ENCODE assay signal across 9 cellular contexts in genomic region chr12:26195641-26196423, GRCh38. TPM values are rescaled to one million over a fixed set of nuclear protein-coding genes. Genes with fewer than 3 reads are reported as not detected.
DNase-seq lines count a peak whose midpoint lies in the region; ATAC-seq and TF ChIP-seq lines count a peak whose summit lies in the region.
"Had no signal": no experiment of that assay in that cellular context is flagged by ENCODE, and none has a peak within 500 bp of the region (broad histone marks: within the 10 kb centered on the region; RNA-seq: fewer than 3 reads in every experiment).

No MANE protein-coding gene starts in this region.

- no peaks in the 10 kb centered on the region for H3K36me3 Mint-ChIP-seq in GM23338 (ENCODE audit: low read depth)
- H3K36me3 Mint-ChIP-seq in stimulated activated naive B cell treated with anti-CD40 and anti-IgM and Interleukin-4, amounts not matched to agents 10 μg/mL and 1 μg/mL and 100 μg/mL, for 72 hours: no peaks in the 10 kb centered on the region

- H3K27me3 Mint-ChIP-seq in GM23338 (ENCODE audit: insufficient read depth, low read depth, poor library complexity): peaks cover 25% of the 10 kb centered on the region
- H3K27me3 Mint-ChIP-seq in stimulated activated naive B cell treated with anti-CD40 and anti-IgM and Interleukin-4, amounts not matched to agents 10 μg/mL and 1 μg/mL and 100 μg/mL, for 72 hours: peaks cover 10 to 37% of the 10 kb centered on the region in 2 donors

- peak overlapping the region; percentile 47 to 67 for H3K9ac ChIP-seq in duodenal mucosa (ENCODE audit: low read depth in 1 of 2, low read length in 2 of 2)
- H3K9ac ChIP-seq in liver (ENCODE audit: low read depth in 1 of 2, low read length in 2 of 2): no peak overlapping the region

- WGBS in liver: 3% methylated on average over 45 of the region's 45 CpGs

- TF ChIP-seq CTCF in GM23338 (conservative IDR thresholded peaks at IDR 0.05; ENCODE audit: low read depth in 2 of 2): no peak
- no peak for TF ChIP-seq CTCF in PC-9 (conservative IDR thresholded peaks at IDR 0.05)
- TF ChIP-seq CTCF in liver (IDR thresholded peaks at IDR 0.05; ENCODE audit: low read depth, low read length, missing input control): no peak
- TF ChIP-seq CTCF in RWPE1 (conservative IDR thresholded peaks at IDR 0.05; ENCODE audit: low read depth): no peak

- H4K20me1 ChIP-seq in GM23338 (replicated peaks; ENCODE audit: insufficient read depth) (no peaks in the 10 kb centered on the region), PC-9 (ENCODE audit: insufficient read depth) (no peaks in the 10 kb centered on the region)

- H3K27ac Mint-ChIP-seq in GM23338: 0 out of 2 replicates have a peak overlapping the region, but pooled peaks have one; percentile 78
- H3K27ac Mint-ChIP-seq in stimulated activated naive B cell treated with anti-CD40 and anti-IgM and Interleukin-4, amounts not matched to agents 10 μg/mL and 1 μg/mL and 100 μg/mL, for 72 hours: peak overlapping the region; percentile 89

- H3K9me3 Mint-ChIP-seq in GM23338: no peaks in the 10 kb centered on the region
- H3K9me3 Mint-ChIP-seq in stimulated activated naive B cell treated with anti-CD40 and anti-IgM and Interleukin-4, amounts not matched to agents 10 μg/mL and 1 μg/mL and 100 μg/mL, for 72 hours: no peaks in the 10 kb centered on the region

- CTCF ChIA-PET in PC-9 (lab: Charles Lee) (interaction anchor here (0.7 kb wide), 1 partner anchor 212 kb away, joined by 4 read pairs; no protein-coding TSS in a partner anchor), RWPE1 (lab: Yijun Ruan, JAX) (interaction anchor here (0.5 kb wide), 1 partner anchor 77 kb away, joined by 3 read pairs; no protein-coding TSS in a partner anchor)

- no peaks in the 10 kb centered on the region for H3K9me2 ChIP-seq in GM23338 (ENCODE audit: insufficient read depth)
- no peaks in the 10 kb centered on the region for H3K9me2 ChIP-seq in PC-9 (ENCODE audit: insufficient read depth)

- H3K4me1 Mint-ChIP-seq in GM23338: peaks cover 8% of the 10 kb centered on the region; the same call in 2 of the 3 replicates
- peaks cover 3 to 5% of the 10 kb centered on the region in 2 donors for H3K4me1 Mint-ChIP-seq in stimulated activated naive B cell treated with anti-CD40 and anti-IgM and Interleukin-4, amounts not matched to agents 10 μg/mL and 1 μg/mL and 100 μg/mL, for 72 hours

- DNase-seq in DMS114 treated with DMSO at 0.1 percent for 48 hours (lab: John Stamatoyannopoulos, UW; ENCODE audit: unreplicated experiment) (peak; percentile 36), GM23338 (ENCODE audit: low spot score) (peak; percentile 65), PC-9 (peak in 1 of 2 experiments; percentile 46), RWPE1 (ENCODE audit: low spot score) (no peak)
- DNase-seq in stimulated activated naive B cell treated with anti-CD40 and anti-IgM and Interleukin-4, amounts not matched to agents 10 μg/mL and 1 μg/mL and 100 μg/mL, for 72 hours: peak; percentile 7

- H3F3A ChIP-seq in GM23338 (replicated peaks; ENCODE audit: low read depth) (no peaks in the 10 kb centered on the region; the same call in 1 of the 2 replicates), PC-9 (ENCODE audit: insufficient read depth, low read depth) (peaks cover 12% of the 10 kb centered on the region)

- intact Hi-C loops in PC-9 (cut with micrococcal nuclease; ENCODE audit: unreplicated experiment): loop anchor here (1.0 to 5.0 kb wide), 3 partner anchors 51 to 78 kb away; no protein-coding TSS in a partner anchor

- H2AFZ ChIP-seq in GM23338 (peak overlapping the region; percentile 98), PC-9 (peak overlapping the region; percentile 99)

- H3K4me3 ChIP-seq in GM23338 (peak overlapping the region; percentile 66), PC-9 (peak overlapping the region; percentile 79), duodenal mucosa (ENCODE audit: low read depth in 1 of 2, low read length in 2 of 2) (peak overlapping the region; percentile 71 to 90), liver (ENCODE audit: low read depth in 1 of 3, low read length in 3 of 3) (peak overlapping the region; percentile 14 to 63 (median 52))
- H3K4me3 ChIP-seq: SK-N-MC had no signal

- H3K4me3 Mint-ChIP-seq in GM23338: peak overlapping the region; percentile 92
- peak overlapping the region; percentile 90 to 94 for H3K4me3 Mint-ChIP-seq in stimulated activated naive B cell treated with anti-CD40 and anti-IgM and Interleukin-4, amounts not matched to agents 10 μg/mL and 1 μg/mL and 100 μg/mL, for 72 hours

- H3K9me3 ChIP-seq in PC-9 (ENCODE audit: insufficient read depth, low read depth) (no peaks in the 10 kb centered on the region; the same call in 1 of the 2 replicates), duodenal mucosa (ENCODE audit: control insufficient read depth in 1 of 2, low read length in 2 of 2) (no peaks in the 10 kb centered on the region), liver (ENCODE audit: control insufficient read depth in 4 of 4, low read length in 3 of 4) (no peaks in the 10 kb centered on the region)

- peaks cover 15% of the 10 kb centered on the region for H3K4me1 ChIP-seq in GM23338 (ENCODE audit: insufficient read depth)
- H3K4me1 ChIP-seq in PC-9 (replicated peaks; ENCODE audit: insufficient read depth): peaks cover 34% of the 10 kb centered on the region
- H3K4me1 ChIP-seq in duodenal mucosa (ENCODE audit: control insufficient read depth in 1 of 2, insufficient read depth in 2 of 2, low read length in 2 of 2): peaks cover 4 to 14% of the 10 kb centered on the region in 2 donors
- H3K4me1 ChIP-seq in liver (ENCODE audit: control insufficient read depth in 4 of 4, insufficient read depth in 4 of 4, low read length in 3 of 4): peaks cover 4 to 10% (median 7%) of the 10 kb centered on the region in 4 donors

- H3K27ac ChIP-seq in GM23338 (ENCODE audit: low read depth) (no peak overlapping the region), PC-9 (peak overlapping the region; percentile 38), duodenal mucosa (ENCODE audit: low read depth, low read length) (peak overlapping the region; percentile 68), liver (ENCODE audit: low read depth in 1 of 2, low read length in 2 of 2) (no peak overlapping the region), RWPE1 (no peak overlapping the region)
- H3K27ac ChIP-seq: SK-N-MC had no signal

- H3K36me3 ChIP-seq in GM23338 (ENCODE audit: insufficient read depth): no peaks in the 10 kb centered on the region
- H3K36me3 ChIP-seq in PC-9 (ENCODE audit: low read depth): no peaks in the 10 kb centered on the region
- no peaks in the 10 kb centered on the region for H3K36me3 ChIP-seq in duodenal mucosa (ENCODE audit: control insufficient read depth in 1 of 2, insufficient read depth in 2 of 2, low read length in 2 of 2)
- no peaks in the 10 kb centered on the region for H3K36me3 ChIP-seq in liver (ENCODE audit: control insufficient read depth in 4 of 4, insufficient read depth in 3 of 4, low read depth in 1 of 4, low read length in 3 of 4)

- POLR2A ChIA-PET in PC-9 (lab: Charles Lee; ENCODE audit: unreplicated experiment) (no interaction called here), RWPE1 (lab: Yijun Ruan, JAX; ENCODE audit: low non-redundant PET) (no interaction called here)

- H3K27me3 ChIP-seq in GM23338 (ENCODE audit: insufficient read depth): peaks cover 56% of the 10 kb centered on the region
- no peaks in the 10 kb centered on the region for H3K27me3 ChIP-seq in PC-9 (ENCODE audit: insufficient read depth, low read depth)
- H3K27me3 ChIP-seq in duodenal mucosa (ENCODE audit: control insufficient read depth in 1 of 2, insufficient read depth in 2 of 2, low read length in 2 of 2): no peaks in the 10 kb centered on the region
- H3K27me3 ChIP-seq in liver (ENCODE audit: control insufficient read depth in 4 of 4, insufficient read depth in 4 of 4, low read length in 3 of 4): peaks cover 0 to 6% (median 3%) of the 10 kb centered on the region in 4 donors

- no peaks in the 10 kb centered on the region for H3K79me2 ChIP-seq in GM23338 (replicated peaks; ENCODE audit: insufficient read depth)
- no peaks in the 10 kb centered on the region for H3K79me2 ChIP-seq in PC-9 (ENCODE audit: low read depth)

- H3K4me2 ChIP-seq in GM23338 (peak overlapping the region; percentile 95), PC-9 (peak overlapping the region; percentile 94)

- ATAC-seq in GM23338: peak; percentile 83
- ATAC-seq in stimulated activated naive B cell treated with anti-CD40 and anti-IgM and Interleukin-4, amounts not matched to agents 10 μg/mL and 1 μg/mL and 100 μg/mL, for 72 hours (replicated peaks): peak; percentile 76 to 81
- no peak for ATAC-seq in HG02970 (IDR thresholded peaks at IDR 0.05; ENCODE audit: low FRiP score, unreplicated experiment)

- no peak for TF ChIP-seq RAD21 in liver (IDR thresholded peaks at IDR 0.05)

- BruUV-seq in PC-9 (replicated peaks; lab: Mats Ljungman, UMichigan): TSS peak; percentile 63

TF ChIP-seq in GM23338, 12 proteins besides CTCF, POLR2A, EP300 and RAD21:
- TF ChIP-seq ZNF331 (CRISPR knock-in tag; IDR thresholded peaks at IDR 0.05; ENCODE audit: low read depth) (no peak), POLR2AphosphoS5 (IDR thresholded peaks at IDR 0.05; ENCODE audit: low read depth) (0 out of 2 replicates have a peak, but pooled peaks have one; percentile 15), EZH2 (IDR thresholded peaks at IDR 0.05; ENCODE audit: low read depth, unreplicated experiment) (peak; percentile 66)

TF ChIP-seq in liver, 16 proteins besides CTCF, POLR2A, EP300 and RAD21 (continues in another document):
- TF ChIP-seq EGR1 (IDR thresholded peaks at IDR 0.05; ENCODE audit: low read depth in 2 of 2) (no peak), HNF4A (conservative IDR thresholded peaks at IDR 0.05) (no peak), JUND (IDR thresholded peaks at IDR 0.05) (no peak), TAF1 (conservative IDR thresholded peaks at IDR 0.05) (no peak), GABPA (IDR thresholded peaks at IDR 0.05 in 1 of 2, conservative IDR thresholded peaks at IDR 0.05 in 1 of 2) (no peak), ATF3 (IDR thresholded peaks at IDR 0.05) (no peak)

RNA-seq across cellular contexts. Expression of gene SSPN, which starts 0.5 kb away (rescaled TPM):
- 1.1 and 3.1 TPM in 2 replicates for total RNA-seq in GM23338 (2014; rRNA removed; shearing (Covaris generic))
- polyA plus RNA-seq in GM23338 (2016; fragmentation: Nextera tagmentation; extraction: Ambion mirVana) (2.3 and 2.8 TPM in 2 replicates), liver (under 1 TPM; 0.42 to 0.50 TPM)
- total RNA-seq in PC-9 (2021) (10.4 and 14.0 TPM in 2 replicates), liver (under 1 TPM; 0.33 to 0.67 TPM)

Comparison
In these comparisons a context has a peak if more than half of its experiments do, and no peak if none do; other contexts are left out.
1. H3K27ac ChIP-seq: peak in PC-9 (single experiment) and duodenal mucosa (single experiment); none in GM23338 (single experiment), liver (0 of 2) and RWPE1 (single experiment).
2. H3K9ac ChIP-seq: peak in duodenal mucosa (2 of 2); none in liver (0 of 2).
3. Peak in every context shown above with its lines, with median percentiles within 50 percentile points of each other: H3K4me3 ChIP-seq.